25 cellular contexts compared by ENCODE assay signal in genomic region chr7:8710124-8710523, GRCh38.
"Had no signal": no experiment of that assay in that cellular context is flagged by ENCODE, and none has a peak within 500 bp of the region (broad histone marks: within the 10 kb centered on the region; RNA-seq: fewer than 3 reads in every experiment).

No MANE protein-coding gene starts in this region.

- H3K27me3 Mint-ChIP-seq: dendritic cell treated with granulocyte-macrophage colony-stimulating factor and Interleukin-4, amounts not matched to agents 40 ng/mL and 50 ng/mL, for 4 days; effector memory CD8-positive, alpha-beta T cell; naive B cell had no signal

- H3K9me3 Mint-ChIP-seq: endodermal cell had no signal

- H3K4me1 ChIP-seq: colonic mucosa, esophagus squamous epithelium, gastrocnemius medialis, heart right ventricle, left lung, lower lobe of right lung had no signal

- H3K4me3 ChIP-seq: colonic mucosa, esophagus squamous epithelium, gastrocnemius medialis, heart right ventricle, left lung, lower lobe of right lung, mucosa of descending colon had no signal

- ATAC-seq: effector memory CD8-positive, alpha-beta T cell; esophagus mucosa; gastrocnemius medialis; heart right ventricle; left cardiac atrium; left lung; left ventricle myocardium superior; lower lobe of right lung; mucosa of descending colon had no signal

- H3K36me3 Mint-ChIP-seq: mesothelial cell of epicardium, naive B cell had no signal

- H3K4me1 Mint-ChIP-seq: endodermal cell, naive B cell had no signal

- H3K27ac ChIP-seq: colonic mucosa, epithelial cell of prostate, esophagus squamous epithelium, gastrocnemius medialis, heart right ventricle, left lung, lower lobe of right lung had no signal

- H3K9me3 ChIP-seq: colonic mucosa, esophagus squamous epithelium, gastrocnemius medialis, lower lobe of right lung, mucosa of descending colon had no signal

- H3K4me3 Mint-ChIP-seq: dendritic cell treated with granulocyte-macrophage colony-stimulating factor and Interleukin-4, amounts not matched to agents 40 ng/mL and 50 ng/mL, for 4 days; effector memory CD8-positive, alpha-beta T cell; endodermal cell; mesothelial cell of epicardium; naive B cell had no signal

- H3K36me3 ChIP-seq: colonic mucosa, esophagus squamous epithelium, gastrocnemius medialis, heart right ventricle, left lung, lower lobe of right lung had no signal

- H3K27me3 ChIP-seq: colonic mucosa, esophagus squamous epithelium, gastrocnemius medialis, heart right ventricle, left lung had no signal

- H3K27ac Mint-ChIP-seq: dendritic cell treated with granulocyte-macrophage colony-stimulating factor and Interleukin-4, amounts not matched to agents 40 ng/mL and 50 ng/mL, for 4 days; effector memory CD8-positive, alpha-beta T cell; endodermal cell; mesothelial cell of epicardium; naive B cell had no signal

- DNase-seq: colonic mucosa; cortex of kidney; effector CD8-positive, alpha-beta T cell; effector memory CD8-positive, alpha-beta T cell; endodermal cell; erythroblast; esophagus squamous epithelium; foreskin fibroblast; foreskin melanocyte; gastrocnemius medialis; glutamatergic neuron; head of caudate nucleus; heart right ventricle; hippocampal formation; left cardiac atrium; left lung; left ventricle myocardium superior; lower lobe of right lung; mesenchymal stem cell; mucosa of descending colon; naive B cell had no signal
